Comparison of ENCODE assay signal across 8 cellular contexts in the genomic region with DNA sequence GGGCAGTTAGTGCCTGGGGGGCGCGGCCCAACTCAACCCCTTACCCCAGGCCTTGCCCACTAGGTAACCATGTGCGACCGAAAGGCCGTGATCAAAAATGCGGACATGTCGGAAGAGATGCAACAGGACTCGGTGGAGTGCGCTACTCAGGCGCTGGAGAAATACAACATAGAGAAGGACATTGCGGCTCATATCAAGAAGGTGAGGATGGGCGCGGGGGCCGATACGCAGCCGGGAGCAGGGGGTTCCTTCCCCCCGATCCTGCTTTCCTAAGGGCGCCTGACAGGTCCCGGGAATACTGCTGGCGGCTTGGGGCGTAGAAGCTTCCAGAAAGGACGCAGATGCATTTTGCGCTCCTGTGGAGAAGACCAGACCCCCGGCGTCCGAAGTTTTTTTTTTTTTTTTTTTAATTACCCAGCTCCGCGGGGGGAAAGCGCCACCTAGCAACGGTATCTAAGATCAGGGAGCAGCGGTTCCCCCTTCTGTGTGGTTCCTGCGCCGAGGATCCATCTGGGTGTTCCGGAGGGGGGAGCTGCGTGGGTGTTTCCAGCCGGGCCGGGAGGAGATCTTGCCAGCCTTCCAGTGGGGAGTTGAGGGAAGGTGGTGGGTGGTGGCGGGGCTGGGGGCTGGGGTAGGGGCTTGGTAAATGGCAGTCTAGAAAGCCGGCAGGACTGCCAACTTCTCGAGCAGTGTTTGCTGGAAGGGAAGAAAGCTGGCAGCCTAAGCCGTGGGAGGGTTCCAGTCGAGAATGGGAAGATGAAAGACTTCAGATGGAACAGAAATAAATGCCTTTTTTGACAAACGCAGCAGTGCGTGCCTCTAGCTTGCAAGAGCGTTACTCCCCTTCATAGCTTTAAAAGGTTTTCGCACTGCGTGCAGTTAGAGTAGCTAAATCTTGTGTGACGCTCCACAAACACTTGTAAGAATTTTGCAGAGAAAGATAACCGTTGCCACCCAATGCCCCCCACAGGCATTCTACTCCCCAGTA. TPM values are rescaled to one million over a fixed set of nuclear protein-coding genes. Genes with fewer than 3 reads are reported as not detected.
A peak's percentile ranks its signal among the peaks of the same experiment; 100 is the strongest.
DNase-seq lines count a peak whose midpoint lies in the region; ATAC-seq and TF ChIP-seq lines count a peak whose summit lies in the region.

No MANE protein-coding gene starts in this region.

- TF ChIP-seq CTCF in right lobe of liver (IDR thresholded peaks at IDR 0.05) = peak in 1 of 4 donors; percentile 6

- TF ChIP-seq POLR2A in right lobe of liver (IDR thresholded peaks at IDR 0.05) = no peak

- WGBS in right lobe of liver (ENCODE audit: insufficient coverage, low coverage, low lambda C conversion rate, missing lambda C conversion rate) = 2% methylated on average over 28 of the region's 49 CpGs

- H3K36me3 ChIP-seq in right lobe of liver = peaks cover 0 to 23% (median 8%) of the 10 kb centered on the region in 4 donors

- H3K27me3 Mint-ChIP-seq in activated CD4-positive, alpha-beta T cell treated with anti-CD3 and anti-CD28 coated beads, Interleukin-2, amount 10 ng/mL, durations not matched to agents 24 days and 14 days = no peaks in the 10 kb centered on the region
- no peaks in the 10 kb centered on the region for H3K27me3 Mint-ChIP-seq in dendritic cell treated with granulocyte-macrophage colony-stimulating factor and Interleukin-4, amounts not matched to agents 40 ng/mL and 50 ng/mL, for 4 days

- DNase-seq in DMS53 (lab: John Stamatoyannopoulos, UW) (peak; percentile 71), NCI-H1105 treated with DMSO at 0.1 percent for 48 hours (lab: John Stamatoyannopoulos, UW) (peak; percentile 45), right lobe of liver (peak; percentile 70 to 77 (median 73)), DMS153 (lab: John Stamatoyannopoulos, UW) (no peak)
- peak; percentile 82 for DNase-seq in activated CD4-positive, alpha-beta T cell treated with anti-CD3 and anti-CD28 coated beads, Interleukin-2, amount 10 ng/mL, durations not matched to agents 24 days and 14 days
- peak; percentile 36 for DNase-seq in stimulated activated CD4-positive, alpha-beta T cell treated with anti-CD3 and anti-CD28 coated beads, Interleukin-4, amount 100 ng/mL, for 1 hour

- H3K9me3 Mint-ChIP-seq in activated CD4-positive, alpha-beta T cell treated with anti-CD3 and anti-CD28 coated beads, Interleukin-2, amount 10 ng/mL, durations not matched to agents 24 days and 14 days = no peaks in the 10 kb centered on the region
- H3K9me3 Mint-ChIP-seq in dendritic cell treated with granulocyte-macrophage colony-stimulating factor and Interleukin-4, amounts not matched to agents 40 ng/mL and 50 ng/mL, for 4 days = no peaks in the 10 kb centered on the region

- H3K9me3 ChIP-seq in right lobe of liver = no peaks in the 10 kb centered on the region

- H3K4me3 ChIP-seq in right lobe of liver = peak overlapping the region; percentile 84 to 99 (median 97)

- peaks cover 40% of the 10 kb centered on the region for H3K36me3 Mint-ChIP-seq in activated CD4-positive, alpha-beta T cell treated with anti-CD3 and anti-CD28 coated beads, Interleukin-2, amount 10 ng/mL, durations not matched to agents 24 days and 14 days (ENCODE audit: low read depth)
- H3K36me3 Mint-ChIP-seq in dendritic cell treated with granulocyte-macrophage colony-stimulating factor and Interleukin-4, amounts not matched to agents 40 ng/mL and 50 ng/mL, for 4 days (ENCODE audit: low read depth) = peaks cover 52% of the 10 kb centered on the region

- H3K4me3 Mint-ChIP-seq in activated CD4-positive, alpha-beta T cell treated with anti-CD3 and anti-CD28 coated beads, Interleukin-2, amount 10 ng/mL, durations not matched to agents 24 days and 14 days = peak overlapping the region; percentile 94
- H3K4me3 Mint-ChIP-seq in dendritic cell treated with granulocyte-macrophage colony-stimulating factor and Interleukin-4, amounts not matched to agents 40 ng/mL and 50 ng/mL, for 4 days = peak overlapping the region; percentile 93

- peaks cover 0 to 16% (median under 1%) of the 10 kb centered on the region in 4 donors for H3K4me1 ChIP-seq in right lobe of liver

- peak overlapping the region; percentile 60 to 83 (median 70) for H3K27ac ChIP-seq in right lobe of liver

- peak overlapping the region; percentile 82 for H3K27ac Mint-ChIP-seq in activated CD4-positive, alpha-beta T cell treated with anti-CD3 and anti-CD28 coated beads, Interleukin-2, amount 10 ng/mL, durations not matched to agents 24 days and 14 days
- peak overlapping the region; percentile 83 for H3K27ac Mint-ChIP-seq in dendritic cell treated with granulocyte-macrophage colony-stimulating factor and Interleukin-4, amounts not matched to agents 40 ng/mL and 50 ng/mL, for 4 days

- no peaks in the 10 kb centered on the region for H3K27me3 ChIP-seq in right lobe of liver

- peaks cover 31% of the 10 kb centered on the region for H3K4me1 Mint-ChIP-seq in activated CD4-positive, alpha-beta T cell treated with anti-CD3 and anti-CD28 coated beads, Interleukin-2, amount 10 ng/mL, durations not matched to agents 24 days and 14 days
- peaks cover 21% of the 10 kb centered on the region for H3K4me1 Mint-ChIP-seq in dendritic cell treated with granulocyte-macrophage colony-stimulating factor and Interleukin-4, amounts not matched to agents 40 ng/mL and 50 ng/mL, for 4 days (ENCODE audit: low read depth)

- ATAC-seq in GM21786 (IDR thresholded peaks at IDR 0.05; ENCODE audit: unreplicated experiment) = peak; percentile 7
- ATAC-seq in right lobe of liver = peak; percentile 64 to 74 (median 71)

- intact Hi-C loops in activated CD4-positive, alpha-beta T cell treated with anti-CD3 and anti-CD28 coated beads, Interleukin-2, amount 10 ng/mL, durations not matched to agents 24 days and 14 days (cut with micrococcal nuclease) = loop anchor here (1.0 to 2.0 kb wide), 6 partner anchors 27 to 191 kb away; a partner anchor contains a TSS
- intact Hi-C loops in dendritic cell treated with granulocyte-macrophage colony-stimulating factor and Interleukin-4, amounts not matched to agents 40 ng/mL and 50 ng/mL, for 4 days (cut with micrococcal nuclease) = loop anchor here (1.0 to 2.0 kb wide), 3 partner anchors 33 to 58 kb away; a partner anchor contains a TSS
- intact Hi-C loops in right lobe of liver (cut with DNase I) = no loop called here

RNA-seq across cellular contexts. Expression of a gene that starts 0.7 kb away (rescaled TPM):
- 330 and 351 TPM in 2 replicates for total RNA-seq in activated CD4-positive, alpha-beta T cell treated with anti-CD3 and anti-CD28 coated beads, Interleukin-2, amount 10 ng/mL, durations not matched to agents 24 days and 14 days
- total RNA-seq in right lobe of liver = 100 to 1,000 TPM in 5 of 6 experiments, 10 to 100 TPM in 1; 85.0 to 189 (median 164) TPM

RNA-seq across cellular contexts. Expression of a gene that starts 27.1 kb away (rescaled TPM):
- 249 and 255 TPM in 2 replicates for total RNA-seq in activated CD4-positive, alpha-beta T cell treated with anti-CD3 and anti-CD28 coated beads, Interleukin-2, amount 10 ng/mL, durations not matched to agents 24 days and 14 days
- total RNA-seq in right lobe of liver = 10 to 100 TPM; 36.4 to 63.3 (median 60.2) TPM

RNA-seq across cellular contexts. Expression of a gene that starts 32.3 kb away (rescaled TPM):
- total RNA-seq in activated CD4-positive, alpha-beta T cell treated with anti-CD3 and anti-CD28 coated beads, Interleukin-2, amount 10 ng/mL, durations not matched to agents 24 days and 14 days = 28.0 and 28.3 TPM in 2 replicates
- 10 to 100 TPM; 21.6 to 37.9 (median 31.0) TPM for total RNA-seq in right lobe of liver

RNA-seq across cellular contexts. Expression of a gene that starts 37.5 kb away (rescaled TPM):
- total RNA-seq in activated CD4-positive, alpha-beta T cell treated with anti-CD3 and anti-CD28 coated beads, Interleukin-2, amount 10 ng/mL, durations not matched to agents 24 days and 14 days = 153 and 160 TPM in 2 replicates
- total RNA-seq in right lobe of liver = 100 to 1,000 TPM in 2 of 6 experiments, 10 to 100 TPM in 4; 70.8 to 111 (median 90.2) TPM

RNA-seq across cellular contexts. Expression of a gene that starts 50.4 kb away (rescaled TPM):
- 34.1 and 41.0 TPM in 2 replicates for total RNA-seq in activated CD4-positive, alpha-beta T cell treated with anti-CD3 and anti-CD28 coated beads, Interleukin-2, amount 10 ng/mL, durations not matched to agents 24 days and 14 days
- total RNA-seq in right lobe of liver = 10 to 100 TPM; 13.4 to 23.8 (median 15.9) TPM

Comparison
In these comparisons a context has a peak if more than half of its experiments do, and no peak if none do; other contexts are left out.
1. intact Hi-C loops: an anchor here in activated CD4-positive, alpha-beta T cell treated with anti-CD3 and anti-CD28 coated beads, Interleukin-2, amount 10 ng/mL, durations not matched to agents 24 days and 14 days (1.0 to 2.0 kb wide) and dendritic cell treated with granulocyte-macrophage colony-stimulating factor and Interleukin-4, amounts not matched to agents 40 ng/mL and 50 ng/mL, for 4 days (1.0 to 2.0 kb wide); none called in right lobe of liver.